In genomic region chr14:93861846-93862641, GRCh38 we compare ENCODE assay signal across 30 cellular contexts.
"Had no signal": no experiment of that assay in that cellular context is flagged by ENCODE, and none has a peak within 500 bp of the region (broad histone marks: within the 10 kb centered on the region; RNA-seq: fewer than 3 reads in every experiment).

No MANE protein-coding gene starts in this region.

- H3K4me3 Mint-ChIP-seq: activated naive CD4-positive, alpha-beta T cell treated with anti-CD3 and anti-CD28 coated beads for 36 hours; activated naive CD8-positive, alpha-beta T cell treated with anti-CD3 and anti-CD28 coated beads, Interleukin-2, amount 10 ng/mL, durations not matched to agents 7 days and 5 days; activated T-helper 1 cell treated with anti-CD3 and anti-CD28 coated beads, Interleukin-12 subunit alpha, Interleukin-12 subunit beta, Interleukin-2, Interleukin-4 antibody, amounts not matched to agents 30 ng/mL and 10 ng/mL and 1 ng/mL, durations not matched to agents 14 hours and 24 hours and 36 hours; memory B cell; naive thymus-derived CD8-positive, alpha-beta T cell; neural crest cell; T-cell; T-helper 2 cell treated with Interferon-gamma antibody and Interleukin-4, amounts not matched to agents 5 μg/mL and 100 μg/mL, for 36 hours had no signal

- H3K36me3 Mint-ChIP-seq: activated naive CD8-positive, alpha-beta T cell treated with anti-CD3 and anti-CD28 coated beads, Interleukin-2, amount 10 ng/mL, durations not matched to agents 7 days and 5 days; memory B cell; naive thymus-derived CD8-positive, alpha-beta T cell; T-cell had no signal

- H3K36me3 ChIP-seq: gastrocnemius medialis, pancreas, prostate gland, sigmoid colon, tibial nerve had no signal

- H3K9me3 Mint-ChIP-seq: activated naive CD4-positive, alpha-beta T cell treated with anti-CD3 and anti-CD28 coated beads for 36 hours; activated naive CD8-positive, alpha-beta T cell treated with anti-CD3 and anti-CD28 coated beads, Interleukin-2, amount 10 ng/mL, durations not matched to agents 7 days and 5 days; activated T-helper 1 cell treated with anti-CD3 and anti-CD28 coated beads, Interleukin-12 subunit alpha, Interleukin-12 subunit beta, Interleukin-2, Interleukin-4 antibody, amounts not matched to agents 30 ng/mL and 10 ng/mL and 1 ng/mL, durations not matched to agents 14 hours and 24 hours and 36 hours; naive thymus-derived CD8-positive, alpha-beta T cell; neural crest cell; T-cell; T-helper 2 cell treated with Interferon-gamma antibody and Interleukin-4, amounts not matched to agents 5 μg/mL and 100 μg/mL, for 36 hours had no signal

- H3K27ac ChIP-seq: gastrocnemius medialis, pancreas, prostate gland, sigmoid colon, tibial nerve had no signal

- H3K4me3 ChIP-seq: gastrocnemius medialis, pancreas, prostate gland, sigmoid colon, tibial nerve had no signal

- H3K27me3 ChIP-seq: gastrocnemius medialis, sigmoid colon, tibial nerve had no signal

- H3K9me3 ChIP-seq: gastrocnemius medialis, pancreas, prostate gland, sigmoid colon, tibial nerve had no signal

- H3K4me1 Mint-ChIP-seq: activated naive CD8-positive, alpha-beta T cell treated with anti-CD3 and anti-CD28 coated beads, Interleukin-2, amount 10 ng/mL, durations not matched to agents 7 days and 5 days; memory B cell; naive thymus-derived CD8-positive, alpha-beta T cell; T-cell had no signal

- ATAC-seq: gastrocnemius medialis; left colon; naive thymus-derived CD8-positive, alpha-beta T cell; pancreas; SK-N-SH treated with all-trans-retinoic acid at 6 μM for 48 hours; T-cell had no signal

- H3K27ac Mint-ChIP-seq: activated naive CD4-positive, alpha-beta T cell treated with anti-CD3 and anti-CD28 coated beads for 36 hours; activated naive CD8-positive, alpha-beta T cell treated with anti-CD3 and anti-CD28 coated beads, Interleukin-2, amount 10 ng/mL, durations not matched to agents 7 days and 5 days; activated T-helper 1 cell treated with anti-CD3 and anti-CD28 coated beads, Interleukin-12 subunit alpha, Interleukin-12 subunit beta, Interleukin-2, Interleukin-4 antibody, amounts not matched to agents 30 ng/mL and 10 ng/mL and 1 ng/mL, durations not matched to agents 14 hours and 24 hours and 36 hours; memory B cell; naive thymus-derived CD8-positive, alpha-beta T cell; T-cell; T-helper 2 cell treated with Interferon-gamma antibody and Interleukin-4, amounts not matched to agents 5 μg/mL and 100 μg/mL, for 36 hours had no signal

- DNase-seq: activated CD4-positive, alpha-beta T cell treated with anti-CD3 and anti-CD28 coated beads for 4 hours; activated CD4-positive, alpha-beta T cell treated with anti-CD3 and anti-CD28 coated beads, Interleukin-2, amount 50 U/mL, for 4 hours; activated CD4-positive, CD25-positive, alpha-beta regulatory T cell; activated effector memory CD4-positive, alpha-beta T cell treated with anti-CD3 and anti-CD28 coated beads, Interleukin-2, amount 50 U/mL, for 16 hours; activated naive CD4-positive, alpha-beta T cell treated with anti-CD3 and anti-CD28 coated beads for 36 hours; activated naive CD8-positive, alpha-beta T cell treated with anti-CD3 and anti-CD28 coated beads, Interleukin-2, amount 10 ng/mL, durations not matched to agents 7 days and 5 days; activated T-cell treated with anti-CD3 and anti-CD28 coated beads, Interleukin-2, amount 50 U/mL, for 1 hour; amniotic stem cell; central memory CD4-positive, alpha-beta T cell; gastrocnemius medialis; hippocampal formation; kidney; left colon; midbrain; naive thymus-derived CD8-positive, alpha-beta T cell; nucleus accumbens; pancreas; retina; sigmoid colon; small intestine; stimulated activated CD4-positive, alpha-beta T cell treated with anti-CD3 and anti-CD28 coated beads, Interleukin-1b, Interleukin-23, amount 100 ng/mL, for 48 hours; stimulated activated naive CD4-positive, alpha-beta T cell; T-cell had no signal

- H3K4me1 ChIP-seq: gastrocnemius medialis, pancreas, tibial nerve had no signal
